8 cellular contexts compared by ENCODE assay signal in genomic region chr19:3500429-3501101, GRCh38. TPM values are rescaled to one million over a fixed set of nuclear protein-coding genes. Genes with fewer than 3 reads are reported as not detected.
DNase-seq lines count a peak whose midpoint lies in the region; ATAC-seq, FAIRE-seq and TF ChIP-seq lines count a peak whose summit lies in the region.

Gene DOHH (minus strand): TSS chr19:3500674. CDS start chr19:3496814, 3,860 bp downstream.

- peak; percentile 99 for FAIRE-seq in HepG2 (lab: Jason Lieb, UNC)

- peak within 1 kb of the TSS; percentile 85 for H2AFZ ChIP-seq in HepG2 (ENCODE audit: low read length)

- no peaks in the 10 kb centered on the region; a peak in 2 of 5 replicates for H3K27me3 ChIP-seq in HepG2 (ENCODE audit: control insufficient read depth in 1 of 2, insufficient read depth in 2 of 2, low read length in 2 of 2)

- peak; percentile 81 to 83 for TF ChIP-seq POLR2A in HepG2 (IDR thresholded peaks at IDR 0.05; ENCODE audit: insufficient read depth in 1 of 2, low read depth in 2 of 2, low read length in 2 of 2)

- TF ChIP-seq CTCF in HepG2 (CRISPR knock-in tag; IDR thresholded peaks at IDR 0.05): no peak

- no peaks in the 10 kb centered on the region for H4K20me1 ChIP-seq in HepG2 (ENCODE audit: insufficient read depth, low read length)

- peak; percentile 33; the same call in 1 of the 2 replicates for TF ChIP-seq RAD21 in HepG2 (CRISPR knock-in tag; IDR thresholded peaks at IDR 0.05)

- peaks cover 5 to 19% of the 10 kb centered on the region in 2 experiments; a peak in 3 of 5 replicates for H3K36me3 ChIP-seq in HepG2 (replicated peaks in 1 of 2; ENCODE audit: control insufficient read depth in 1 of 2, insufficient read depth in 2 of 2, low read length in 2 of 2)

- DNase-seq in C1 segment of cervical spinal cord (lab: John Stamatoyannopoulos, UW) (peak; percentile 40 to 99 (median 93)), NCI-H774 (lab: John Stamatoyannopoulos, UW) (peak; percentile 94), dermis microvascular lymphatic vessel endothelial cell (ENCODE audit: low read depth in 2 of 2) (peak; percentile 95 to 96), HepG2 (ENCODE audit: low spot score) (peak; percentile 94)
- peak; percentile 95 to 96 for DNase-seq in activated CD4-positive, alpha-beta T cell treated with anti-CD3 and anti-CD28 coated beads, Interleukin-2, amount 50 U/mL, for 4 hours
- peak; percentile 97 for DNase-seq in stimulated activated CD4-positive, alpha-beta T cell treated with anti-CD3 and anti-CD28 coated beads, Interleukin-4, amount 100 ng/mL, for 1 hour

- peak within 1 kb of the TSS; percentile 98 for H3K9ac ChIP-seq in HepG2 (ENCODE audit: insufficient read depth, low read depth, low read length)

- H3K9me3 ChIP-seq in HepG2 (ENCODE audit: low read length): no peaks in the 10 kb centered on the region

- peak within 1 kb of the TSS; percentile 82 to 97 (median 89) for H3K4me3 ChIP-seq in HepG2 (replicated peaks in 1 of 3; ENCODE audit: insufficient read depth in 1 of 3, low read depth in 2 of 3, low read length in 3 of 3)

- peak; percentile 80 for ATAC-seq in GM19372 (IDR thresholded peaks at IDR 0.05; ENCODE audit: low read depth, unreplicated experiment)
- peak; percentile 82 for ATAC-seq in HG03565 (IDR thresholded peaks at IDR 0.05; ENCODE audit: unreplicated experiment)
- peak; percentile 88 for ATAC-seq in HepG2

- TF ChIP-seq EP300 in HepG2 (IDR thresholded peaks at IDR 0.05; ENCODE audit: low read depth in 2 of 2, low read length in 2 of 2) (peak in 1 of 2 experiments; percentile 5; a peak in 1 of 4 replicates), HepG2 (CRISPR knock-in tag; IDR thresholded peaks at IDR 0.05; ENCODE audit: borderline replicate concordance) (no peak)

- H3K27ac ChIP-seq in HepG2 (ENCODE audit: extremely low read length, insufficient read depth, low read length): peak within 1 kb of the TSS; percentile 97

- H3K79me2 ChIP-seq in HepG2 (ENCODE audit: insufficient read depth, low read length): peaks cover 27% of the 10 kb centered on the region

- CTCF ChIA-PET in HepG2 (lab: Yijun Ruan, JAX; ENCODE audit: low intra/inter-chr PET ratio, low total read pairs): no interaction called here

- WGBS in HepG2 (ENCODE audit: low lambda C conversion rate): 0% methylated on average over 10 of the region's 52 CpGs

- intact Hi-C loops in HepG2 (cut with micrococcal nuclease; ENCODE audit: unreplicated experiment): no loop called here

- BruUV-seq in HepG2 (replicated peaks; lab: Mats Ljungman, UMichigan): TSS peak; percentile 41

- POLR2A ChIA-PET in HepG2 (lab: Yijun Ruan, JAX): interaction anchor here (0.6 to 2.2 kb wide), 7 partner anchors 16 to 465 kb away, joined by 3 to 24 read pairs (median 4); partner anchors contain the start of genes MFSD12 and SMIM24

- in situ Hi-C loops in HepG2 (cut with HindIII; ENCODE audit: extremely low pct_ligation_motif_present, low pct_unique_long_range_greater_than_20kb): no loop called here

- peak within 1 kb of the TSS; percentile 91 for H3K4me2 ChIP-seq in HepG2 (ENCODE audit: low read depth, low read length)

- H3K4me1 ChIP-seq in HepG2 (ENCODE audit: insufficient read depth, low read length): peaks cover 69% of the 10 kb centered on the region

TF ChIP-seq in HepG2, 621 proteins besides CTCF, POLR2A, EP300 and RAD21 (continues in another document):
- TF ChIP-seq ZNF574 (CRISPR knock-in tag; IDR thresholded peaks at IDR 0.05) (peak; percentile 72), SRF (IDR thresholded peaks at IDR 0.05; ENCODE audit: low read depth, low read length) (no peak), XRCC5 (optimal IDR thresholded peaks at IDR 0.05; ENCODE audit: low read length) (peak; percentile 90), ZBED4 (CRISPR knock-in tag; IDR thresholded peaks at IDR 0.05; ENCODE audit: borderline replicate concordance) (peak; percentile 29; the same call in 1 of the 2 replicates), MTA3 (CRISPR knock-in tag; IDR thresholded peaks at IDR 0.05) (no peak), ZEB1 (IDR thresholded peaks at IDR 0.05; ENCODE audit: insufficient replicate concordance, low read depth) (peak; percentile 76), ZNF235 (CRISPR knock-in tag; IDR thresholded peaks at IDR 0.05; ENCODE audit: borderline replicate concordance) (peak; percentile 67; the same call in 1 of the 2 replicates), FOXA3 (CRISPR knock-in tag; IDR thresholded peaks at IDR 0.05) (peak; percentile 26; the same call in 1 of the 2 replicates), CERS6 (CRISPR knock-in tag; IDR thresholded peaks at IDR 0.05) (no peak)

RNA-seq across cellular contexts. Expression of gene DOHH, which starts in this region (rescaled TPM):
- total RNA-seq in dermis microvascular lymphatic vessel endothelial cell: 8.6 and 13.9 TPM in 2 replicates
- total RNA-seq in HepG2 (2016; rRNA removed; fragmentation: Illumina TruSeq; extraction: Trizol): 10.3 and 13.7 TPM in 2 replicates
- total RNA-seq in HepG2 (2016; cell fraction: cytosol; rRNA removed; fragmentation: Illumina TruSeq; extraction: Trizol; ENCODE audit: low read depth): 2.2 TPM in 2 replicates
- total RNA-seq in HepG2 (2016; cell fraction: insoluble cytoplasmic fraction; rRNA removed; fragmentation: Illumina TruSeq; extraction: Trizol): 10.1 and 13.2 TPM in 2 replicates
- total RNA-seq in HepG2 (2016; cell fraction: membrane; rRNA removed; fragmentation: Illumina TruSeq; extraction: Trizol): 5.2 and 7.2 TPM in 2 replicates
- 5.0 and 6.8 TPM in 2 replicates for total RNA-seq in HepG2 (2016; cell fraction: nucleus; rRNA removed; fragmentation: Illumina TruSeq; extraction: Trizol)
- polyA plus RNA-seq in HepG2 (2011; rRNA removed): 3.5 and 4.8 TPM in 2 replicates
- 4.6 and 9.1 TPM in 2 replicates for polyA plus RNA-seq in HepG2 (2011; cell fraction: cytosol; rRNA removed)
- polyA plus RNA-seq in HepG2 (2011; cell fraction: nucleus; rRNA removed): 7.4 and 8.4 TPM in 2 replicates
- polyA plus RNA-seq in HepG2 (2012): 4.7 and 7.0 TPM in 2 replicates
- 1.5 and 2.2 TPM in 2 replicates for polyA plus RNA-seq in HepG2 (2016; cell fraction: cytosol; fragmentation: Illumina TruSeq; extraction: Trizol; ENCODE audit: low read depth)
- 12.2 and 13.2 TPM in 2 replicates for polyA plus RNA-seq in HepG2 (2016; cell fraction: insoluble cytoplasmic fraction; fragmentation: Illumina TruSeq; extraction: Trizol; ENCODE audit: low read depth)
- 3.7 and 4.3 TPM in 2 replicates for polyA plus RNA-seq in HepG2 (2016; cell fraction: membrane; fragmentation: Illumina TruSeq; extraction: Trizol; ENCODE audit: low read depth)
- 10.0 and 11.0 TPM in 2 replicates for polyA plus RNA-seq in HepG2 (2016; cell fraction: nucleus; fragmentation: Illumina TruSeq; extraction: Trizol; ENCODE audit: insufficient read depth, low read depth)
- polyA minus RNA-seq in HepG2 (2011; rRNA and poly(A)+ RNA removed; ENCODE audit: low replicate concordance): 5.5 and 8.1 TPM in 2 replicates
- polyA minus RNA-seq in HepG2 (2011; cell fraction: cytosol; rRNA and poly(A)+ RNA removed): 4.5 and 6.8 TPM in 2 replicates
- polyA minus RNA-seq in HepG2 (2011; cell fraction: nucleus; rRNA and poly(A)+ RNA removed): 3.5 and 5.0 TPM in 2 replicates

Comparison
In these comparisons a context has a peak if more than half of its experiments do, and no peak if none do; other contexts are left out.
1. Peak in every context shown above with its lines: DNase-seq, ATAC-seq, H3K4me3 ChIP-seq and H3K27ac ChIP-seq.